In the genomic region with DNA sequence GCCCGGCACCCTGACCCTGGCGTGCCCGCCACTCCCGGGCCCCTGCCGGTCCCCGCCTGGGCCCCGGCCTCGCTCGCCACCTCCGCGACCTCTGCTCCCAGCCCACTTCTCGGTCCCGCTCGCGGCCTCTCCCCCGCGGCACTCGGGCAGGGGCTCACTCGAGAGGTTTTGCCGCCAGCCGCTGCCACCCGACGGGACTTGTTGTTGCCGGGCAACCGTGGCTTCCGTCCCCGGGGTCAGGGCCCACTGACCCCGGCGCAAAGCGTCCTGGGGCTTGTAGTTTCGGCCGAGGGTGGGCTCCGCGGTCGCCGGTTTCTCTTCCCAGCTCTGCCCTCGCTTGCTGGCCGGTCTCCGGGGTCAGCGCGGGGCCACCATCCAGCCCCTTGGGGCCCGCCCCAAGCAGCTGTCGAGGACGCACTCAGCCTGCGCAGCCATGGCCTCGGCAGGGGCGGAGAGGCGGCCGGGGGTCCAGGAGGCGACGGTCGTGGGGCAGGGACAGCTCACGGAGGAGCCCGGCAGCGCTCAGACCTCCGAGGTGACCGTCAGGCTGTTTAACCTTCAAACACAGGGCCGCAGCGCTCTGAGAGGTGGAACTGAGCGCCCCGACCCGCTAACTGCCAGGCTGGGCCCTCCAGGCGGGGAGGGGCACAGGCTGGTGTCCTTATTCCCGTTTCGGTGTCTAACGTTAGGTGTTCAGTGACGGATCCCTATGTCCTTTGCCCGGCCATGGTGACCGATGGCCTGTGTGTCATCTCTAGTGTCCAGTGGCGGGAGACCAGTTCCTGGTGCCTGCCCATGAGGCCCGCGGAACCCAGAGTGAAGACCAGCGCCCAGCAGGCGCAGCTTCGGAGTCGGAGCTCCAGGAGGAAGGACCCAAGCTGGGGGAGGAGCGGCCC, we compare ENCODE assay signal across 8 cellular contexts. TPM values are rescaled to one million over a fixed set of nuclear protein-coding genes. Genes with fewer than 3 reads are reported as not detected.
A peak's percentile ranks its signal among the peaks of the same experiment; 100 is the strongest.
DNase-seq lines count a peak whose midpoint lies in the region; ATAC-seq and TF ChIP-seq lines count a peak whose summit lies in the region.

A gene with protein sequence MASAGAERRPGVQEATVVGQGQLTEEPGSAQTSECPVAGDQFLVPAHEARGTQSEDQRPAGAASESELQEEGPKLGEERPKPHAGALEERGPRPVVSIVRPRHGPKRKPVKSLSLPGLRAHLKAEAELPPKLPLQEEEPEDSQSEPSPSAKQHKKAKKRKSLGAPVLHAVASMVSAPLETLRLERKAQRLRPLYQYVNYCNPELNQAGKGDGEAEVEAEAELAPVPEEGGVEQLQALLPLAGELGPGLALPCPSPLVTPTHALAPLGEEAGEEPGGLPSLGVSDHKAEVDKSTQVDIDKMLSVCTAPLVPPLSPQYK (plus strand): TSS at position 277 of the 896 bp plus-strand sequence. CDS start 157 bp downstream, at position 434.
A gene with protein sequence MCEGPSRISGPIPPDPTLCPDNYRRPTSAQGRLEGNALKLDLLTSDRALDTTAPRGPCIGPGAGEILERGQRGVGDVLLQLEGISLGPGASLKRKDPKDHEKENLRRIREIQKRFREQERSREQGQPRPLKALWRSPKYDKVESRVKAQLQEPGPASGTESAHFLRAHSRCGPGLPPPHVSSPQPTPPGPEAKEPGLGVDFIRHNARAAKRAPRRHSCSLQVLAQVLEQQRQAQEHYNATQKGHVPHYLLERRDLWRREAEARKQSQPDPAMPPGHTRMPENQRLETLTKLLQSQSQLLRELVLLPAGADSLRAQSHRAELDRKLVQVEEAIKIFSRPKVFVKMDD (minus strand): TSS at position 213 of the 896 bp plus-strand sequence. CDS start 308 bp downstream, outside the sequence.

- ATAC-seq in GM18909 (IDR thresholded peaks at IDR 0.05; ENCODE audit: poor library complexity, unreplicated experiment) (peak; percentile 61), HG03432 (IDR thresholded peaks at IDR 0.05; ENCODE audit: unreplicated experiment) (peak; percentile 63)

- 10% methylated on average over 12 of the region's 77 CpGs for WGBS in esophagus muscularis mucosa

- intact Hi-C loops in esophagus muscularis mucosa (cut with DNase I) = no loop called here

- peaks cover 15% of the 10 kb centered on the region for H3K36me3 Mint-ChIP-seq in activated T-cell treated with anti-CD3 and anti-CD28 coated beads, Interleukin-2, amount 50 U/mL, for 24 hours (ENCODE audit: low read depth)

- no peaks in the 10 kb centered on the region for H3K27me3 ChIP-seq in AG04450 (ENCODE audit: control insufficient read depth, insufficient read depth, low read length)
- no peaks in the 10 kb centered on the region for H3K27me3 ChIP-seq in OCI-LY3 (ENCODE audit: low read depth, low read length)
- H3K27me3 ChIP-seq in esophagus muscularis mucosa = no peaks in the 10 kb centered on the region
- H3K27me3 ChIP-seq in muscle layer of duodenum (ENCODE audit: low read depth, low read length) = no peaks in the 10 kb centered on the region

- no peaks in the 10 kb centered on the region for H4K20me1 ChIP-seq in OCI-LY3 (ENCODE audit: insufficient read depth, low read length)

- peak within 1 kb of the TSS; percentile 99 for H3K4me2 ChIP-seq in OCI-LY3 (ENCODE audit: low read length)

- POLR2A ChIA-PET in AG04450 (lab: Yijun Ruan, JAX) = interaction anchor here (1.1 to 1.2 kb wide), 2 partner anchors 146 kb away, joined by 3 read pairs; no protein-coding TSS in a partner anchor

- H3K79me2 ChIP-seq in OCI-LY3 (ENCODE audit: low read length) = no peaks in the 10 kb centered on the region

- H3K4me1 Mint-ChIP-seq in activated T-cell treated with anti-CD3 and anti-CD28 coated beads, Interleukin-2, amount 50 U/mL, for 24 hours (ENCODE audit: low read depth) = peaks cover 23% of the 10 kb centered on the region

- TF ChIP-seq CTCF in AG04450 (IDR thresholded peaks at IDR 0.05; ENCODE audit: low read depth, low read length) (no peak), OCI-LY3 (IDR thresholded peaks at IDR 0.05; ENCODE audit: low read depth, low read length) (no peak), esophagus muscularis mucosa (IDR thresholded peaks at IDR 0.05) (no peak)

- H3K27me3 Mint-ChIP-seq in activated T-cell treated with anti-CD3 and anti-CD28 coated beads, Interleukin-2, amount 50 U/mL, for 24 hours = no peaks in the 10 kb centered on the region

- peak within 1 kb of the TSS; percentile 84 for H3K27ac Mint-ChIP-seq in activated T-cell treated with anti-CD3 and anti-CD28 coated beads, Interleukin-2, amount 50 U/mL, for 24 hours

- TF ChIP-seq POLR2A in esophagus muscularis mucosa (IDR thresholded peaks at IDR 0.05; ENCODE audit: low read depth) = no peak

- H3K4me3 ChIP-seq in AG04450 (ENCODE audit: low read depth, low read length) (peak within 1 kb of the TSS; percentile 64), OCI-LY3 (ENCODE audit: low read length) (peak within 1 kb of the TSS; percentile 92), esophagus muscularis mucosa (peak within 1 kb of the TSS; percentile 67 to 91 (median 81)), muscle layer of duodenum (ENCODE audit: low read depth in 1 of 2, low read length in 2 of 2) (peak within 1 kb of the TSS; percentile 61 to 86)

- peak within 1 kb of the TSS; percentile 82 for H3K4me3 Mint-ChIP-seq in activated T-cell treated with anti-CD3 and anti-CD28 coated beads, Interleukin-2, amount 50 U/mL, for 24 hours

- peak within 1 kb of the TSS; percentile 57 for H3K27ac ChIP-seq in AG04450 (ENCODE audit: low read depth, low read length)
- H3K27ac ChIP-seq in OCI-LY3 (ENCODE audit: low read length) = peak within 1 kb of the TSS; percentile 85
- H3K27ac ChIP-seq in esophagus muscularis mucosa (replicated peaks in 1 of 4) = peak within 1 kb of the TSS; percentile 88 to 95 (median 93)
- peak within 1 kb of the TSS; percentile 56 for H3K27ac ChIP-seq in muscle layer of duodenum (ENCODE audit: low read length)

- no peaks in the 10 kb centered on the region for H3K36me3 ChIP-seq in OCI-LY3 (replicated peaks; ENCODE audit: low read depth, low read length)
- peaks cover 0 to 29% (median 14%) of the 10 kb centered on the region in 4 donors for H3K36me3 ChIP-seq in esophagus muscularis mucosa
- H3K36me3 ChIP-seq in muscle layer of duodenum (ENCODE audit: control insufficient read depth in 1 of 2, insufficient read depth in 2 of 2, low read length in 2 of 2) = peaks cover 0 to 20% of the 10 kb centered on the region in 2 donors

- H3K9me3 ChIP-seq in AG04450 (ENCODE audit: control insufficient read depth, insufficient read depth, low read length) (no peaks in the 10 kb centered on the region), OCI-LY3 (ENCODE audit: insufficient read depth, low read length) (no peaks in the 10 kb centered on the region), esophagus muscularis mucosa (no peaks in the 10 kb centered on the region), muscle layer of duodenum (ENCODE audit: control insufficient read depth in 1 of 2, low read length in 2 of 2) (no peaks in the 10 kb centered on the region)

- H3K9ac ChIP-seq in OCI-LY3 (ENCODE audit: low read length) = peak within 1 kb of the TSS; percentile 94

- peak within 1 kb of the TSS; percentile 80 for H2AFZ ChIP-seq in OCI-LY3 (ENCODE audit: low read depth, low read length)

- no peak for DNase-seq in AG04450 (ENCODE audit: low read depth, low spot score)
- DNase-seq in activated T-cell treated with anti-CD3 and anti-CD28 coated beads, Interleukin-2, amount 50 U/mL, for 24 hours = peak; percentile 84
- no peak for DNase-seq in esophagus muscularis mucosa (ENCODE audit: extremely low spot score)
- peak; percentile 62 for DNase-seq in stimulated activated CD8-positive, alpha-beta memory T cell treated with anti-CD3 and anti-CD28 coated beads, Interleukin-7, amount 100 ng/mL, for 24 hours (ENCODE audit: low read depth)

- TF ChIP-seq EP300 in esophagus muscularis mucosa (IDR thresholded peaks at IDR 0.05) = no peak

- peaks cover 38% of the 10 kb centered on the region for H3K4me1 ChIP-seq in OCI-LY3 (ENCODE audit: low read length)
- peaks cover 25 to 44% (median 36%) of the 10 kb centered on the region in 4 donors for H3K4me1 ChIP-seq in esophagus muscularis mucosa
- peaks cover 9 to 24% of the 10 kb centered on the region in 2 donors for H3K4me1 ChIP-seq in muscle layer of duodenum (ENCODE audit: control insufficient read depth in 1 of 2, insufficient read depth in 2 of 2, low read length in 2 of 2)

- no peaks in the 10 kb centered on the region for H3K9me3 Mint-ChIP-seq in activated T-cell treated with anti-CD3 and anti-CD28 coated beads, Interleukin-2, amount 50 U/mL, for 24 hours

- CTCF ChIA-PET in AG04450 (lab: Charles Lee) = interaction anchor here (0.6 to 11.4 kb wide), 12 partner anchors 8 to 221 kb away, joined by 3 to 181 read pairs (median 4); a partner anchor contains a TSS

RNA-seq across cellular contexts. Expression of the first gene that starts in this region (rescaled TPM):
- polyA plus RNA-seq in AG04450 (2011; rRNA removed) = 0.55 and 0.56 TPM in 2 replicates
- polyA minus RNA-seq in AG04450 (2011; rRNA and poly(A)+ RNA removed) = 0.41 TPM in 1 of 2 replicates, not detected in the other
- 10 to 100 TPM in 2 of 4 donors, 1 to 10 TPM in 2; 5.1 to 15.6 (median 9.1) TPM for total RNA-seq in esophagus muscularis mucosa

RNA-seq across cellular contexts. Expression of the second gene that starts in this region (rescaled TPM):
- 3.6 and 4.2 TPM in 2 replicates for polyA plus RNA-seq in AG04450 (2011; rRNA removed)
- 1.5 and 2.6 TPM in 2 replicates for polyA minus RNA-seq in AG04450 (2011; rRNA and poly(A)+ RNA removed)
- 10 to 100 TPM; 24.5 to 47.3 (median 35.6) TPM for total RNA-seq in esophagus muscularis mucosa

Comparison
In these comparisons a context has a peak if more than half of its experiments do, and no peak if none do; other contexts are left out.
1. DNase-seq: peak in activated T-cell treated with anti-CD3 and anti-CD28 coated beads, Interleukin-2, amount 50 U/mL, for 24 hours (single experiment) and stimulated activated CD8-positive, alpha-beta memory T cell treated with anti-CD3 and anti-CD28 coated beads, Interleukin-7, amount 100 ng/mL, for 24 hours (single experiment); none in AG04450 (single experiment) and esophagus muscularis mucosa (single experiment).
2. Peak in every context shown above with its lines, with median percentiles within 50 percentile points of each other: H3K27ac ChIP-seq and H3K4me3 ChIP-seq.